ENCODE assay signal across 1 cellular context in genomic region chr10:94220717-94221116, GRCh38.
TF ChIP-seq lines count a peak whose summit lies in the region.

No MANE protein-coding gene starts in this region.

TF ChIP-seq in GM23338, 12 proteins besides CTCF, POLR2A, EP300 and RAD21 (continued from another document):
- TF ChIP-seq ZNF114 (CRISPR knock-in tag; IDR thresholded peaks at IDR 0.05): no peak
- no peak for TF ChIP-seq STAT1 (IDR thresholded peaks at IDR 0.05; ENCODE audit: unreplicated experiment)
- TF ChIP-seq EZH2 (IDR thresholded peaks at IDR 0.05; ENCODE audit: low read depth, unreplicated experiment): no peak
- TF ChIP-seq CREB1 (CRISPR knock-in tag; IDR thresholded peaks at IDR 0.05; ENCODE audit: low read depth): no peak
- TF ChIP-seq ZNF331 (CRISPR knock-in tag; IDR thresholded peaks at IDR 0.05; ENCODE audit: low read depth): no peak
- no peak for TF ChIP-seq ETS1 (IDR thresholded peaks at IDR 0.05)
- TF ChIP-seq EZH2phosphoT487 (IDR thresholded peaks at IDR 0.05; ENCODE audit: unreplicated experiment): no peak
